Comparison of ENCODE assay signal across 8 cellular contexts in genomic region chr4:1910643-1911042, GRCh38. TPM values are rescaled to one million over a fixed set of nuclear protein-coding genes. Genes with fewer than 3 reads are reported as not detected.
A peak's percentile ranks its signal among the peaks of the same experiment; 100 is the strongest.
DNase-seq lines count a peak whose midpoint lies in the region; ATAC-seq and TF ChIP-seq lines count a peak whose summit lies in the region.

No MANE protein-coding gene starts in this region.

- H3K36me3 ChIP-seq in BJ (ENCODE audit: control insufficient read depth, insufficient read depth, low read length) (peaks cover 1% of the 10 kb centered on the region; the same call in 1 of the 2 replicates), PC-3 (ENCODE audit: low read depth, low read length) (peaks cover 9% of the 10 kb centered on the region)

- H3K36me3 Mint-ChIP-seq in natural killer cell treated with Interleukin-12 subunit alpha and Interleukin-12 subunit beta and Interleukin-15 and Interleukin-18, amount 100 ng/mL, for 72 hours = peaks cover 23% of the 10 kb centered on the region

- DNase-seq in BJ (ENCODE audit: low read depth) (no peak), PC-3 (peak; percentile 40), dorsolateral prefrontal cortex (peak in 7 of 10 donors; percentile 26 to 68 (median 47))
- DNase-seq in natural killer cell treated with Interleukin-12 subunit alpha and Interleukin-12 subunit beta and Interleukin-15 and Interleukin-18, amount 100 ng/mL, for 72 hours (ENCODE audit: low spot score) = no peak
- no peak for DNase-seq in NK-92 treated with Interleukin-12 subunit alpha and Interleukin-12 subunit beta, amount 100 ng/mL, for 24 hours (lab: John Stamatoyannopoulos, UW)

- no peaks in the 10 kb centered on the region for H3K4me1 ChIP-seq in PC-3 (ENCODE audit: insufficient read depth, low read length)

- H3K27ac ChIP-seq in PC-3 (ENCODE audit: low read length) (no peak overlapping the region), dorsolateral prefrontal cortex (peak overlapping the region in 16 of 59 donors; percentile 6 to 79 (median 34))

- no peak overlapping the region for H3K4me3 Mint-ChIP-seq in natural killer cell treated with Interleukin-12 subunit alpha and Interleukin-12 subunit beta and Interleukin-15 and Interleukin-18, amount 100 ng/mL, for 72 hours

- H2AFZ ChIP-seq in PC-3 (ENCODE audit: low read length) = no peak overlapping the region

- H3K27ac Mint-ChIP-seq in natural killer cell treated with Interleukin-12 subunit alpha and Interleukin-12 subunit beta and Interleukin-15 and Interleukin-18, amount 100 ng/mL, for 72 hours = peak overlapping the region; percentile 12 to 48

- no peaks in the 10 kb centered on the region for H3K9me3 Mint-ChIP-seq in natural killer cell treated with Interleukin-12 subunit alpha and Interleukin-12 subunit beta and Interleukin-15 and Interleukin-18, amount 100 ng/mL, for 72 hours

- POLR2A ChIA-PET in BJ (lab: Charles Lee) (no interaction called here), PC-3 (lab: Charles Lee; ENCODE audit: unreplicated experiment) (no interaction called here)

- CTCF ChIA-PET in BJ (lab: Yijun Ruan, JAX) = interaction anchor here (0.6 to 7.7 kb wide), 18 partner anchors 8 to 607 kb away, joined by 3 to 68 read pairs (median 3); no protein-coding TSS in a partner anchor
- CTCF ChIA-PET in PC-3 (lab: Charles Lee) = no interaction called here

- H3K27me3 Mint-ChIP-seq in natural killer cell treated with Interleukin-12 subunit alpha and Interleukin-12 subunit beta and Interleukin-15 and Interleukin-18, amount 100 ng/mL, for 72 hours = no peaks in the 10 kb centered on the region

- H3K9ac ChIP-seq in PC-3 (ENCODE audit: low read length) = no peak overlapping the region

- H3K4me3 ChIP-seq in BJ (ENCODE audit: low read depth, low read length) (no peak overlapping the region), PC-3 (ENCODE audit: low read length) (no peak overlapping the region), dorsolateral prefrontal cortex (no peak overlapping the region)

- H3K9me3 ChIP-seq in PC-3 (ENCODE audit: low read length) = no peaks in the 10 kb centered on the region

- no peaks in the 10 kb centered on the region for H3F3A ChIP-seq in PC-3 (ENCODE audit: low read length, unreplicated experiment)

- H3K4me1 Mint-ChIP-seq in natural killer cell treated with Interleukin-12 subunit alpha and Interleukin-12 subunit beta and Interleukin-15 and Interleukin-18, amount 100 ng/mL, for 72 hours (ENCODE audit: low read depth in 2 of 2) = peaks cover 24 to 30% of the 10 kb centered on the region in 2 donors

- peak; percentile 78 for TF ChIP-seq CTCF in BJ (IDR thresholded peaks at IDR 0.05; ENCODE audit: insufficient read depth, low read depth, low read length)
- TF ChIP-seq CTCF in GM12874 (IDR thresholded peaks at IDR 0.05; ENCODE audit: insufficient read depth, low read depth, low read length) = peak; percentile 36; the same call in 1 of the 2 replicates
- TF ChIP-seq CTCF in PC-3 (conservative IDR thresholded peaks at IDR 0.05; ENCODE audit: low read depth, low read length) = peak; percentile 64
- TF ChIP-seq CTCF in dorsolateral prefrontal cortex (IDR thresholded peaks at IDR 0.05 in 54 of 56, conservative IDR thresholded peaks at IDR 0.05 in 2 of 56; ENCODE audit: low read depth in 1 of 56, partially characterized antibody in 56 of 56) = peak in 55 of 56 donors; percentile 27 to 73 (median 57)

- H3K4me2 ChIP-seq in PC-3 (ENCODE audit: low read length) = no peak overlapping the region

- peaks cover 82% of the 10 kb centered on the region for H3K79me2 ChIP-seq in PC-3 (ENCODE audit: low read length)

- no peaks in the 10 kb centered on the region; the same call in 1 of the 2 replicates for H4K20me1 ChIP-seq in PC-3 (ENCODE audit: low read length)

- H3K9me2 ChIP-seq in PC-3 (replicated peaks; ENCODE audit: low read length) = no peaks in the 10 kb centered on the region

- intact Hi-C loops in PC-3 (cut with micrococcal nuclease) = no loop called here
- intact Hi-C loops in dorsolateral prefrontal cortex (cut with DNase I) = no loop called here

- BruUV-seq in PC-3 (replicated peaks; lab: Mats Ljungman, UMichigan) = no TSS peak

- ATAC-seq in PC-3 (peak; percentile 59), HG02610 (IDR thresholded peaks at IDR 0.05; ENCODE audit: unreplicated experiment) (no peak), GM21515 (IDR thresholded peaks at IDR 0.05; ENCODE audit: unreplicated experiment) (no peak)
- ATAC-seq in natural killer cell treated with Interleukin-12 subunit alpha and Interleukin-12 subunit beta and Interleukin-15 and Interleukin-18, amount 100 ng/mL, for 72 hours = no peak

- H3K27me3 ChIP-seq in BJ (ENCODE audit: control insufficient read depth, insufficient read depth, low read length) (no peaks in the 10 kb centered on the region), PC-3 (ENCODE audit: low read length) (no peaks in the 10 kb centered on the region), dorsolateral prefrontal cortex (no peaks in the 10 kb centered on the region)

RNA-seq across cellular contexts. Expression of gene NSD2, which starts 39.5 kb away (rescaled TPM):
- polyA plus RNA-seq in BJ (2011; rRNA removed) = 21.1 and 22.3 TPM in 2 replicates
- 45.3 and 54.7 TPM in 2 replicates for polyA minus RNA-seq in BJ (2011; rRNA and poly(A)+ RNA removed)
- total RNA-seq in PC-3 (2014; rRNA removed) (69.0 and 87.1 TPM in 2 replicates), dorsolateral prefrontal cortex (100 to 1,000 TPM in 91 of 120 experiments, 10 to 100 TPM in 29; 78.8 to 144 (median 108) TPM)
- total RNA-seq in natural killer cell treated with Interleukin-12 subunit alpha and Interleukin-12 subunit beta and Interleukin-15 and Interleukin-18, amount 100 ng/mL, for 72 hours = 100 to 1,000 TPM; 127 to 375 TPM

RNA-seq across cellular contexts. Expression of gene LETM1, which starts 54.7 kb away (rescaled TPM):
- polyA plus RNA-seq in BJ (2011; rRNA removed) = 13.6 and 17.1 TPM in 2 replicates
- polyA minus RNA-seq in BJ (2011; rRNA and poly(A)+ RNA removed) = 35.0 and 35.1 TPM in 2 replicates
- total RNA-seq in PC-3 (2014; rRNA removed) (86.3 and 129 TPM in 2 replicates), dorsolateral prefrontal cortex (10 to 100 TPM; 36.9 to 61.2 (median 48.6) TPM)
- 100 to 1,000 TPM in 1 of 2 donors, 10 to 100 TPM in 1; 64.5 to 129 TPM for total RNA-seq in natural killer cell treated with Interleukin-12 subunit alpha and Interleukin-12 subunit beta and Interleukin-15 and Interleukin-18, amount 100 ng/mL, for 72 hours

Comparison
In these comparisons a context has a peak if more than half of its experiments do, and no peak if none do; other contexts are left out.
1. DNase-seq: peak in PC-3 (single experiment) and dorsolateral prefrontal cortex (7 of 10); none in BJ (single experiment), natural killer cell treated with Interleukin-12 subunit alpha and Interleukin-12 subunit beta and Interleukin-15 and Interleukin-18, amount 100 ng/mL, for 72 hours (single experiment) and NK-92 treated with Interleukin-12 subunit alpha and Interleukin-12 subunit beta, amount 100 ng/mL, for 24 hours (single experiment).
2. Peak in every context shown above with its lines, with median percentiles within 50 percentile points of each other: CTCF ChIP-seq.